In the genomic region with DNA sequence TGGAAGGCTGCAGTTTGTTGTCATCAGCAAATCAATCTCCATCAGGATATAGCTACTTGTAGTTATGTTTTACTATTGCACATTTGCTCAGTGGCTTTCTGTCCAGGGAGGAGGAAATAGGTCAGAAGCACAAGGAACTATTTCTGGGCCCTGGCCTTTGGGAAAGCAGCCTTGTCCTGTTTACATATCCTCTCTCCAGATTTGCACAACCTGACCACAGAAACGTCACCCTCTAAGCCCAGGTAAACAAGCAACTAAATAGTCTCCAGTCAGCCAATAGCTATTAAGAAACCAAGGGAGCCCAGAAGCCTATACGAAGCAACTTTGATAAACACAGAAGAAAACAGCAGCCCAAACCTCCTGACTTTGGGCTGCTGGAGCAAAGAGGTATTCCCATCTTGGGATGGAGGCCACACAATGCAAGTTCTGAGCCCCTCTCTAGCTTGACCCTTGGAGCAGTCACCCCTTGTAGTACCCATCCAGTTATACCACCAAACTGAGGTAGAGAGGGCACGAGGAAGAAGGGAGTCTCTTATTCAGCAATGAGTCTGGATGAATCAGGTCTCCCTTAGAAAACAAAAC, we compare ENCODE assay signal across 11 cellular contexts. TPM values are rescaled to one million over a fixed set of nuclear protein-coding genes. Genes with fewer than 3 reads are reported as not detected.
DNase-seq lines count a peak whose midpoint lies in the region; ATAC-seq and TF ChIP-seq lines count a peak whose summit lies in the region.
"Had no signal": no experiment of that assay in that cellular context is flagged by ENCODE, and none has a peak within 500 bp of the region (broad histone marks: within the 10 kb centered on the region; RNA-seq: fewer than 3 reads in every experiment).

No MANE protein-coding gene starts in this region.

- H3K27ac ChIP-seq in hepatocyte: peak overlapping the region; percentile 100
- peak overlapping the region; percentile 98 to 99 (median 98) for H3K27ac ChIP-seq in sigmoid colon
- H3K27ac ChIP-seq: WERI-Rb-1 had no signal

- TF ChIP-seq EP300 in sigmoid colon (IDR thresholded peaks at IDR 0.05): no peak

- no peak for TF ChIP-seq CTCF in hepatocyte (IDR thresholded peaks at IDR 0.05; ENCODE audit: poor library complexity)
- TF ChIP-seq CTCF in sigmoid colon (IDR thresholded peaks at IDR 0.05): no peak

- ATAC-seq in HG02798 (IDR thresholded peaks at IDR 0.05; ENCODE audit: poor library complexity, unreplicated experiment) (no peak), HG03439 (IDR thresholded peaks at IDR 0.05; ENCODE audit: unreplicated experiment) (no peak)

- H3K36me3 ChIP-seq in hepatocyte (replicated peaks; ENCODE audit: insufficient read depth, low read depth) (no peaks in the 10 kb centered on the region), sigmoid colon (no peaks in the 10 kb centered on the region)

- H3K27me3 ChIP-seq in hepatocyte: no peaks in the 10 kb centered on the region
- H3K27me3 ChIP-seq in sigmoid colon: no peaks in the 10 kb centered on the region

- peak; percentile 88 for DNase-seq in DMS53 (lab: John Stamatoyannopoulos, UW)
- DNase-seq in SHP77 (lab: John Stamatoyannopoulos, UW): peak; percentile 26 to 33
- peak; percentile 30 for DNase-seq in hepatocyte (ENCODE audit: low spot score)
- DNase-seq in sigmoid colon: no peak
- DNase-seq in T-helper 1 cell: no peak
- DNase-seq in NCI-H1417 (lab: John Stamatoyannopoulos, UW): no peak
- DNase-seq: NCI-H2107; stimulated activated CD4-positive, alpha-beta T cell treated with anti-CD3 and anti-CD28 coated beads, Interleukin-2, amount 100 ng/mL, for 24 hours; WERI-Rb-1 had no signal

- H3K9me3 ChIP-seq in hepatocyte (ENCODE audit: low read depth): no peaks in the 10 kb centered on the region
- no peaks in the 10 kb centered on the region for H3K9me3 ChIP-seq in sigmoid colon

- intact Hi-C loops in sigmoid colon (cut with DNase I): loop anchor here (5.0 kb wide), 1 partner anchor 438 kb away; no protein-coding TSS in a partner anchor

- no peaks in the 10 kb centered on the region for H3K9me2 ChIP-seq in hepatocyte (replicated peaks; ENCODE audit: insufficient read depth)

- no peak overlapping the region for H3K4me3 ChIP-seq in hepatocyte
- no peak overlapping the region for H3K4me3 ChIP-seq in sigmoid colon

- no peak overlapping the region for H3K4me2 ChIP-seq in hepatocyte

- H3K79me2 ChIP-seq in hepatocyte: peaks cover 24% of the 10 kb centered on the region

- 70% methylated on average over 3 of the region's 3 CpGs for WGBS in hepatocyte (ENCODE audit: low lambda C conversion rate, missing lambda C conversion rate)
- 66 to 78% methylated on average over 3 of the region's 3 CpGs for WGBS in sigmoid colon, 2 donors

- peaks cover 29% of the 10 kb centered on the region for H3K4me1 ChIP-seq in hepatocyte (ENCODE audit: insufficient read depth)
- peaks cover 0 to 63% (median 41%) of the 10 kb centered on the region in 4 donors for H3K4me1 ChIP-seq in sigmoid colon

- no peak overlapping the region for H2AFZ ChIP-seq in hepatocyte

- TF ChIP-seq POLR2A in sigmoid colon (IDR thresholded peaks at IDR 0.05): no peak

- peaks cover 10% of the 10 kb centered on the region for H4K20me1 ChIP-seq in hepatocyte (ENCODE audit: insufficient read depth, poor library complexity, severe bottlenecking)

RNA-seq across cellular contexts. Expression of a gene that starts 2.3 kb away (rescaled TPM):
- 54.8 and 62.8 TPM in 2 replicates for total RNA-seq in hepatocyte
- polyA plus RNA-seq in hepatocyte: 11.9 and 12.1 TPM in 2 replicates
- 10 to 100 TPM; 54.7 to 64.2 (median 62.8) TPM for total RNA-seq in sigmoid colon
- polyA plus RNA-seq in sigmoid colon: 10 to 100 TPM; 11.4 to 12.9 (median 11.6) TPM

RNA-seq across cellular contexts. Expression of a gene that starts 45.7 kb away (rescaled TPM):
- total RNA-seq in hepatocyte (18.7 and 19.5 TPM in 2 replicates), sigmoid colon (10 to 100 TPM in 3 of 4 donors, 1 to 10 TPM in 1; 9.3 to 17.4 (median 12.7) TPM)
- polyA plus RNA-seq in hepatocyte (10.7 and 11.0 TPM in 2 replicates), sigmoid colon (10 to 100 TPM in 1 of 3 donors, 1 to 10 TPM in 2; 5.4 to 43.3 (median 7.2) TPM)

Comparison
In these comparisons a context has a peak if more than half of its experiments do, and no peak if none do; other contexts are left out.
1. DNase-seq: peak in DMS53 (single experiment), SHP77 (2 of 2) and hepatocyte (single experiment); none in sigmoid colon (single experiment), T-helper 1 cell (0 of 5) and NCI-H1417 (0 of 3).